ENCODE assay signal across 8 cellular contexts in the genomic region with DNA sequence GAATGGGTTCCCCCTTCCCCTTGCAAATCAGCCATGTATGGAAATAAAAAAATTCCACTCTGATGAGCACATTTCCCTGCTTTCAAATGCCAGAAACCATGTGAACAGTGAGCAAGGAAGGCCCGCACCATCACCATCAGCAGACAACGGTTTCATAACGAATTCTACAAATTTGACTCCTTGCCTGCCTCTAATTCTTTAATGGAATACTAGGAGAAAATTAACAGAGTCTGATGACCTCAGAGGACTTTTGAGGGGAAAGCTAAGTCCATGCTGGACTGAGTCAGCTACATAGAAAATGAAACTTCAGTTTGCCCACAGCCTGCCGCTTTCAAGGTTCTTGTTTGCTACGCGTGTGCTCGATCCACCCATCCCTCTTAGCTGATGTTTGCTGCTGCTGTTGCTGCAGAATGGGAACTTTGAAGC. TPM values are rescaled to one million over a fixed set of nuclear protein-coding genes. Genes with fewer than 3 reads are reported as not detected.
DNase-seq lines count a peak whose midpoint lies in the region; ATAC-seq and TF ChIP-seq lines count a peak whose summit lies in the region.

No MANE protein-coding gene starts in this region.

- ATAC-seq in HG02678 (IDR thresholded peaks at IDR 0.05; ENCODE audit: unreplicated experiment) (peak; percentile 94), HG03280 (IDR thresholded peaks at IDR 0.05; ENCODE audit: unreplicated experiment) (no peak)

- H3K36me3 ChIP-seq in neural progenitor cell, result no peaks in the 10 kb centered on the region

- peaks cover 4% of the 10 kb centered on the region for H3K27me3 ChIP-seq in neural progenitor cell

- no peak overlapping the region for H3K4me2 ChIP-seq in neural progenitor cell

- H3F3A ChIP-seq in neural progenitor cell (ENCODE audit: low read depth), result no peaks in the 10 kb centered on the region

- no peaks in the 10 kb centered on the region for H3K9me3 Mint-ChIP-seq in neural progenitor cell

- TF ChIP-seq CTCF in neural progenitor cell (IDR thresholded peaks at IDR 0.05), result no peak

- H3K36me3 Mint-ChIP-seq in neural progenitor cell, result no peaks in the 10 kb centered on the region

- peaks cover 9% of the 10 kb centered on the region for H3K27me3 Mint-ChIP-seq in neural progenitor cell (ENCODE audit: insufficient read depth, low read depth)

- peak overlapping the region; percentile 4 for H3K27ac Mint-ChIP-seq in neural progenitor cell

- no peaks in the 10 kb centered on the region for H4K20me1 ChIP-seq in neural progenitor cell (ENCODE audit: low read depth)

- no peak overlapping the region for H2AFZ ChIP-seq in neural progenitor cell (replicated peaks)

- no peak overlapping the region for H3K9ac ChIP-seq in neural progenitor cell

- no peaks in the 10 kb centered on the region for H3K79me2 ChIP-seq in neural progenitor cell (ENCODE audit: low read depth)

- no peak overlapping the region for H3K4me3 ChIP-seq in neural progenitor cell

- no peak overlapping the region for H3K27ac ChIP-seq in neural progenitor cell

- DNase-seq in GDM1 (lab: John Stamatoyannopoulos, UW) (peak; percentile 36), brain pericyte (ENCODE audit: low read depth, low spot score) (peak; percentile 2), neural progenitor cell (ENCODE audit: low spot score) (no peak), NCI-H1048 (lab: John Stamatoyannopoulos, UW) (no peak), posterior cingulate gyrus (no peak)
- DNase-seq in stimulated activated CD4-positive, alpha-beta T cell treated with anti-CD3 and anti-CD28 coated beads, Interleukin-2, amount 100 ng/mL, for 24 hours, result no peak

- peaks cover 10% of the 10 kb centered on the region for H3K4me1 Mint-ChIP-seq in neural progenitor cell

- intact Hi-C loops in posterior cingulate gyrus (cut with DNase I), result no loop called here

- H3K4me1 ChIP-seq in neural progenitor cell, result no peaks in the 10 kb centered on the region

- H3K9me3 ChIP-seq in neural progenitor cell (ENCODE audit: low read depth), result no peaks in the 10 kb centered on the region

- H3K4me3 Mint-ChIP-seq in neural progenitor cell, result no peak overlapping the region

RNA-seq across cellular contexts. Expression of gene KL, which starts 46.7 kb away (rescaled TPM):
- total RNA-seq in neural progenitor cell (ENCODE audit: low replicate concordance), result not detected in 2 replicates

Comparison
In these comparisons a context has a peak if more than half of its experiments do, and no peak if none do; other contexts are left out.
1. DNase-seq: peak in GDM1 (single experiment) and brain pericyte (single experiment); none in neural progenitor cell (single experiment), stimulated activated CD4-positive, alpha-beta T cell treated with anti-CD3 and anti-CD28 coated beads, Interleukin-2, amount 100 ng/mL, for 24 hours (0 of 2), NCI-H1048 (single experiment) and posterior cingulate gyrus (0 of 10).